2 cellular contexts compared by ENCODE assay signal in genomic region chr12:74689071-74689655, GRCh38.
TF ChIP-seq lines count a peak whose summit lies in the region.

No MANE protein-coding gene starts in this region.

TF ChIP-seq in GM12878, 131 proteins besides CTCF, POLR2A, EP300 and RAD21:
- no peak for TF ChIP-seq IRF4 (IDR thresholded peaks at IDR 0.05; ENCODE audit: low read depth, low read length)
- TF ChIP-seq ZBTB4 (CRISPR knock-in tag; IDR thresholded peaks at IDR 0.05): no peak
- no peak for TF ChIP-seq SUZ12 (IDR thresholded peaks at IDR 0.05; ENCODE audit: unreplicated experiment)
- TF ChIP-seq, protein P1, sequence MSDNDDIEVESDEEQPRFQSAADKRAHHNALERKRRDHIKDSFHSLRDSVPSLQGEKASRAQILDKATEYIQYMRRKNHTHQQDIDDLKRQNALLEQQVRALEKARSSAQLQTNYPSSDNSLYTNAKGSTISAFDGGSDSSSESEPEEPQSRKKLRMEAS (IDR thresholded peaks at IDR 0.05; ENCODE audit: low read depth, low read length): no peak
- no peak for TF ChIP-seq REST (IDR thresholded peaks at IDR 0.05; ENCODE audit: low read depth, low read length)
- TF ChIP-seq, protein P2, sequence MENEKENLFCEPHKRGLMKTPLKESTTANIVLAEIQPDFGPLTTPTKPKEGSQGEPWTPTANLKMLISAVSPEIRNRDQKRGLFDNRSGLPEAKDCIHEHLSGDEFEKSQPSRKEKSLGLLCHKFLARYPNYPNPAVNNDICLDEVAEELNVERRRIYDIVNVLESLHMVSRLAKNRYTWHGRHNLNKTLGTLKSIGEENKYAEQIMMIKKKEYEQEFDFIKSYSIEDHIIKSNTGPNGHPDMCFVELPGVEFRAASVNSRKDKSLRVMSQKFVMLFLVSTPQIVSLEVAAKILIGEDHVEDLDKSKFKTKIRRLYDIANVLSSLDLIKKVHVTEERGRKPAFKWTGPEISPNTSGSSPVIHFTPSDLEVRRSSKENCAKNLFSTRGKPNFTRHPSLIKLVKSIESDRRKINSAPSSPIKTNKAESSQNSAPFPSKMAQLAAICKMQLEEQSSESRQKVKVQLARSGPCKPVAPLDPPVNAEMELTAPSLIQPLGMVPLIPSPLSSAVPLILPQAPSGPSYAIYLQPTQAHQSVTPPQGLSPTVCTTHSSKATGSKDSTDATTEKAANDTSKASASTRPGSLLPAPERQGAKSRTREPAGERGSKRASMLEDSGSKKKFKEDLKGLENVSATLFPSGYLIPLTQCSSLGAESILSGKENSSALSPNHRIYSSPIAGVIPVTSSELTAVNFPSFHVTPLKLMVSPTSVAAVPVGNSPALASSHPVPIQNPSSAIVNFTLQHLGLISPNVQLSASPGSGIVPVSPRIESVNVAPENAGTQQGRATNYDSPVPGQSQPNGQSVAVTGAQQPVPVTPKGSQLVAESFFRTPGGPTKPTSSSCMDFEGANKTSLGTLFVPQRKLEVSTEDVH (IDR thresholded peaks at IDR 0.05; ENCODE audit: low read depth, partially characterized antibody): no peak
- no peak for TF ChIP-seq EGR1 (IDR thresholded peaks at IDR 0.05; ENCODE audit: borderline replicate concordance in 1 of 2, low read depth in 2 of 2, low read length in 2 of 2)

TF ChIP-seq in HepG2, 621 proteins besides CTCF, POLR2A, EP300 and RAD21:
- TF ChIP-seq JUND (CRISPR knock-in tag; IDR thresholded peaks at IDR 0.05): no peak
- TF ChIP-seq STAG1 (CRISPR knock-in tag; IDR thresholded peaks at IDR 0.05): peak; percentile 49
